1 cellular context compared by ENCODE assay signal in the genomic region with DNA sequence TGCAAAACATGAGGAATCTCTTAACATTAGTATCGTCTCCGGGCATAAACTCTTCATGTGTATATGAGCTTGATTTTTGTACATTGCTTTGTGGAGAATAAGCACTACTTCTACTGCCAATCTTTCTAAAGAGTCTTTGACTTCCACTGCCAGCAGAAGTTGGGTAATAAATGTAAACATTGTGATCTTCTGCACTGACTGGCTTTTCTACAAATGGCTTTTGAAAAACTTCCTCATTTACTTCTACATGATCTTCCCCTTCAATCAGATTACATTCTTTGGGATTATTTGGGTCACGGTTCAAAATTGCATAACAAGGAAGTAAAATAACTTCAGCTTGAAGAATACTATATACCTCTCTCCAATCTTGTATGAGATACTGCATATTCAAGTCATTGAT.
TF ChIP-seq lines count a peak whose summit lies in the region.

No MANE protein-coding gene starts in this region.

TF ChIP-seq in K562, 482 proteins besides CTCF, POLR2A, EP300 and RAD21 (continues in another document):
- TF ChIP-seq, protein P1, sequence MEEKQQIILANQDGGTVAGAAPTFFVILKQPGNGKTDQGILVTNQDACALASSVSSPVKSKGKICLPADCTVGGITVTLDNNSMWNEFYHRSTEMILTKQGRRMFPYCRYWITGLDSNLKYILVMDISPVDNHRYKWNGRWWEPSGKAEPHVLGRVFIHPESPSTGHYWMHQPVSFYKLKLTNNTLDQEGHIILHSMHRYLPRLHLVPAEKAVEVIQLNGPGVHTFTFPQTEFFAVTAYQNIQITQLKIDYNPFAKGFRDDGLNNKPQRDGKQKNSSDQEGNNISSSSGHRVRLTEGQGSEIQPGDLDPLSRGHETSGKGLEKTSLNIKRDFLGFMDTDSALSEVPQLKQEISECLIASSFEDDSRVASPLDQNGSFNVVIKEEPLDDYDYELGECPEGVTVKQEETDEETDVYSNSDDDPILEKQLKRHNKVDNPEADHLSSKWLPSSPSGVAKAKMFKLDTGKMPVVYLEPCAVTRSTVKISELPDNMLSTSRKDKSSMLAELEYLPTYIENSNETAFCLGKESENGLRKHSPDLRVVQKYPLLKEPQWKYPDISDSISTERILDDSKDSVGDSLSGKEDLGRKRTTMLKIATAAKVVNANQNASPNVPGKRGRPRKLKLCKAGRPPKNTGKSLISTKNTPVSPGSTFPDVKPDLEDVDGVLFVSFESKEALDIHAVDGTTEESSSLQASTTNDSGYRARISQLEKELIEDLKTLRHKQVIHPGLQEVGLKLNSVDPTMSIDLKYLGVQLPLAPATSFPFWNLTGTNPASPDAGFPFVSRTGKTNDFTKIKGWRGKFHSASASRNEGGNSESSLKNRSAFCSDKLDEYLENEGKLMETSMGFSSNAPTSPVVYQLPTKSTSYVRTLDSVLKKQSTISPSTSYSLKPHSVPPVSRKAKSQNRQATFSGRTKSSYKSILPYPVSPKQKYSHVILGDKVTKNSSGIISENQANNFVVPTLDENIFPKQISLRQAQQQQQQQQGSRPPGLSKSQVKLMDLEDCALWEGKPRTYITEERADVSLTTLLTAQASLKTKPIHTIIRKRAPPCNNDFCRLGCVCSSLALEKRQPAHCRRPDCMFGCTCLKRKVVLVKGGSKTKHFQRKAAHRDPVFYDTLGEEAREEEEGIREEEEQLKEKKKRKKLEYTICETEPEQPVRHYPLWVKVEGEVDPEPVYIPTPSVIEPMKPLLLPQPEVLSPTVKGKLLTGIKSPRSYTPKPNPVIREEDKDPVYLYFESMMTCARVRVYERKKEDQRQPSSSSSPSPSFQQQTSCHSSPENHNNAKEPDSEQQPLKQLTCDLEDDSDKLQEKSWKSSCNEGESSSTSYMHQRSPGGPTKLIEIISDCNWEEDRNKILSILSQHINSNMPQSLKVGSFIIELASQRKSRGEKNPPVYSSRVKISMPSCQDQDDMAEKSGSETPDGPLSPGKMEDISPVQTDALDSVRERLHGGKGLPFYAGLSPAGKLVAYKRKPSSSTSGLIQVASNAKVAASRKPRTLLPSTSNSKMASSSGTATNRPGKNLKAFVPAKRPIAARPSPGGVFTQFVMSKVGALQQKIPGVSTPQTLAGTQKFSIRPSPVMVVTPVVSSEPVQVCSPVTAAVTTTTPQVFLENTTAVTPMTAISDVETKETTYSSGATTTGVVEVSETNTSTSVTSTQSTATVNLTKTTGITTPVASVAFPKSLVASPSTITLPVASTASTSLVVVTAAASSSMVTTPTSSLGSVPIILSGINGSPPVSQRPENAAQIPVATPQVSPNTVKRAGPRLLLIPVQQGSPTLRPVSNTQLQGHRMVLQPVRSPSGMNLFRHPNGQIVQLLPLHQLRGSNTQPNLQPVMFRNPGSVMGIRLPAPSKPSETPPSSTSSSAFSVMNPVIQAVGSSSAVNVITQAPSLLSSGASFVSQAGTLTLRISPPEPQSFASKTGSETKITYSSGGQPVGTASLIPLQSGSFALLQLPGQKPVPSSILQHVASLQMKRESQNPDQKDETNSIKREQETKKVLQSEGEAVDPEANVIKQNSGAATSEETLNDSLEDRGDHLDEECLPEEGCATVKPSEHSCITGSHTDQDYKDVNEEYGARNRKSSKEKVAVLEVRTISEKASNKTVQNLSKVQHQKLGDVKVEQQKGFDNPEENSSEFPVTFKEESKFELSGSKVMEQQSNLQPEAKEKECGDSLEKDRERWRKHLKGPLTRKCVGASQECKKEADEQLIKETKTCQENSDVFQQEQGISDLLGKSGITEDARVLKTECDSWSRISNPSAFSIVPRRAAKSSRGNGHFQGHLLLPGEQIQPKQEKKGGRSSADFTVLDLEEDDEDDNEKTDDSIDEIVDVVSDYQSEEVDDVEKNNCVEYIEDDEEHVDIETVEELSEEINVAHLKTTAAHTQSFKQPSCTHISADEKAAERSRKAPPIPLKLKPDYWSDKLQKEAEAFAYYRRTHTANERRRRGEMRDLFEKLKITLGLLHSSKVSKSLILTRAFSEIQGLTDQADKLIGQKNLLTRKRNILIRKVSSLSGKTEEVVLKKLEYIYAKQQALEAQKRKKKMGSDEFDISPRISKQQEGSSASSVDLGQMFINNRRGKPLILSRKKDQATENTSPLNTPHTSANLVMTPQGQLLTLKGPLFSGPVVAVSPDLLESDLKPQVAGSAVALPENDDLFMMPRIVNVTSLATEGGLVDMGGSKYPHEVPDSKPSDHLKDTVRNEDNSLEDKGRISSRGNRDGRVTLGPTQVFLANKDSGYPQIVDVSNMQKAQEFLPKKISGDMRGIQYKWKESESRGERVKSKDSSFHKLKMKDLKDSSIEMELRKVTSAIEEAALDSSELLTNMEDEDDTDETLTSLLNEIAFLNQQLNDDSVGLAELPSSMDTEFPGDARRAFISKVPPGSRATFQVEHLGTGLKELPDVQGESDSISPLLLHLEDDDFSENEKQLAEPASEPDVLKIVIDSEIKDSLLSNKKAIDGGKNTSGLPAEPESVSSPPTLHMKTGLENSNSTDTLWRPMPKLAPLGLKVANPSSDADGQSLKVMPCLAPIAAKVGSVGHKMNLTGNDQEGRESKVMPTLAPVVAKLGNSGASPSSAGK (IDR thresholded peaks at IDR 0.05): no peak
- TF ChIP-seq, protein P2, sequence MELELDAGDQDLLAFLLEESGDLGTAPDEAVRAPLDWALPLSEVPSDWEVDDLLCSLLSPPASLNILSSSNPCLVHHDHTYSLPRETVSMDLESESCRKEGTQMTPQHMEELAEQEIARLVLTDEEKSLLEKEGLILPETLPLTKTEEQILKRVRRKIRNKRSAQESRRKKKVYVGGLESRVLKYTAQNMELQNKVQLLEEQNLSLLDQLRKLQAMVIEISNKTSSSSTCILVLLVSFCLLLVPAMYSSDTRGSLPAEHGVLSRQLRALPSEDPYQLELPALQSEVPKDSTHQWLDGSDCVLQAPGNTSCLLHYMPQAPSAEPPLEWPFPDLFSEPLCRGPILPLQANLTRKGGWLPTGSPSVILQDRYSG (tag; conservative IDR thresholded peaks at IDR 0.05; ENCODE audit: low read depth): no peak
- TF ChIP-seq CEBPB (tag; IDR thresholded peaks at IDR 0.05): peak; percentile 78
- TF ChIP-seq, protein P3, sequence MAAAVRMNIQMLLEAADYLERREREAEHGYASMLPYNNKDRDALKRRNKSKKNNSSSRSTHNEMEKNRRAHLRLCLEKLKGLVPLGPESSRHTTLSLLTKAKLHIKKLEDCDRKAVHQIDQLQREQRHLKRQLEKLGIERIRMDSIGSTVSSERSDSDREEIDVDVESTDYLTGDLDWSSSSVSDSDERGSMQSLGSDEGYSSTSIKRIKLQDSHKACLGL (CRISPR knock-in tag; IDR thresholded peaks at IDR 0.05; ENCODE audit: borderline replicate concordance, poor library complexity, severe bottlenecking): no peak
- no peak for TF ChIP-seq MBD2 (IDR thresholded peaks at IDR 0.05; ENCODE audit: borderline replicate concordance, low read depth)
- TF ChIP-seq TRIM28 (IDR thresholded peaks at IDR 0.05): no peak
- TF ChIP-seq CEBPG (CRISPR knock-in tag; IDR thresholded peaks at IDR 0.05): no peak
- TF ChIP-seq CEBPG (tag; conservative IDR thresholded peaks at IDR 0.05 in 1 of 2, IDR thresholded peaks at IDR 0.05 in 1 of 2): peak in 1 of 2 experiments; percentile 43; a peak in 2 of 4 replicates
- no peak for TF ChIP-seq L3MBTL2 (IDR thresholded peaks at IDR 0.05)
- no peak for TF ChIP-seq LEF1 (IDR thresholded peaks at IDR 0.05)
- no peak for TF ChIP-seq ZSCAN29 (IDR thresholded peaks at IDR 0.05)
- no peak for TF ChIP-seq ZNF717 (CRISPR knock-in tag; IDR thresholded peaks at IDR 0.05)
- TF ChIP-seq ARNT (IDR thresholded peaks at IDR 0.05): no peak
- no peak for TF ChIP-seq NFIX (CRISPR knock-in tag; IDR thresholded peaks at IDR 0.05; ENCODE audit: low read depth)
- TF ChIP-seq, protein P4, sequence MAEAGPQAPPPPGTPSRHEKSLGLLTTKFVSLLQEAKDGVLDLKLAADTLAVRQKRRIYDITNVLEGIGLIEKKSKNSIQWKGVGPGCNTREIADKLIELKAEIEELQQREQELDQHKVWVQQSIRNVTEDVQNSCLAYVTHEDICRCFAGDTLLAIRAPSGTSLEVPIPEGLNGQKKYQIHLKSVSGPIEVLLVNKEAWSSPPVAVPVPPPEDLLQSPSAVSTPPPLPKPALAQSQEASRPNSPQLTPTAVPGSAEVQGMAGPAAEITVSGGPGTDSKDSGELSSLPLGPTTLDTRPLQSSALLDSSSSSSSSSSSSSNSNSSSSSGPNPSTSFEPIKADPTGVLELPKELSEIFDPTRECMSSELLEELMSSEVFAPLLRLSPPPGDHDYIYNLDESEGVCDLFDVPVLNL (CRISPR knock-in tag; IDR thresholded peaks at IDR 0.05; ENCODE audit: low read depth): no peak
- no peak for TF ChIP-seq CREB1 (IDR thresholded peaks at IDR 0.05)
- TF ChIP-seq CREB1 (CRISPR knock-in tag; IDR thresholded peaks at IDR 0.05): no peak
- no peak for TF ChIP-seq ADNP (tag; IDR thresholded peaks at IDR 0.05)
- no peak for TF ChIP-seq ETS2 (tag; IDR thresholded peaks at IDR 0.05; ENCODE audit: borderline replicate concordance, poor library complexity, severe bottlenecking)
- TF ChIP-seq, protein P5, sequence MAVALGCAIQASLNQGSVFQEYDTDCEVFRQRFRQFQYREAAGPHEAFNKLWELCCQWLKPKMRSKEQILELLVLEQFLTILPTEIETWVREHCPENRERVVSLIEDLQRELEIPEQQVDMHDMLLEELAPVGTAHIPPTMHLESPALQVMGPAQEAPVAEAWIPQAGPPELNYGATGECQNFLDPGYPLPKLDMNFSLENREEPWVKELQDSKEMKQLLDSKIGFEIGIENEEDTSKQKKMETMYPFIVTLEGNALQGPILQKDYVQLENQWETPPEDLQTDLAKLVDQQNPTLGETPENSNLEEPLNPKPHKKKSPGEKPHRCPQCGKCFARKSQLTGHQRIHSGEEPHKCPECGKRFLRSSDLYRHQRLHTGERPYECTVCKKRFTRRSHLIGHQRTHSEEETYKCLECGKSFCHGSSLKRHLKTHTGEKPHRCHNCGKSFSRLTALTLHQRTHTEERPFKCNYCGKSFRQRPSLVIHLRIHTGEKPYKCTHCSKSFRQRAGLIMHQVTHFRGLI (CRISPR knock-in tag; IDR thresholded peaks at IDR 0.05): no peak
- TF ChIP-seq, protein P6, sequence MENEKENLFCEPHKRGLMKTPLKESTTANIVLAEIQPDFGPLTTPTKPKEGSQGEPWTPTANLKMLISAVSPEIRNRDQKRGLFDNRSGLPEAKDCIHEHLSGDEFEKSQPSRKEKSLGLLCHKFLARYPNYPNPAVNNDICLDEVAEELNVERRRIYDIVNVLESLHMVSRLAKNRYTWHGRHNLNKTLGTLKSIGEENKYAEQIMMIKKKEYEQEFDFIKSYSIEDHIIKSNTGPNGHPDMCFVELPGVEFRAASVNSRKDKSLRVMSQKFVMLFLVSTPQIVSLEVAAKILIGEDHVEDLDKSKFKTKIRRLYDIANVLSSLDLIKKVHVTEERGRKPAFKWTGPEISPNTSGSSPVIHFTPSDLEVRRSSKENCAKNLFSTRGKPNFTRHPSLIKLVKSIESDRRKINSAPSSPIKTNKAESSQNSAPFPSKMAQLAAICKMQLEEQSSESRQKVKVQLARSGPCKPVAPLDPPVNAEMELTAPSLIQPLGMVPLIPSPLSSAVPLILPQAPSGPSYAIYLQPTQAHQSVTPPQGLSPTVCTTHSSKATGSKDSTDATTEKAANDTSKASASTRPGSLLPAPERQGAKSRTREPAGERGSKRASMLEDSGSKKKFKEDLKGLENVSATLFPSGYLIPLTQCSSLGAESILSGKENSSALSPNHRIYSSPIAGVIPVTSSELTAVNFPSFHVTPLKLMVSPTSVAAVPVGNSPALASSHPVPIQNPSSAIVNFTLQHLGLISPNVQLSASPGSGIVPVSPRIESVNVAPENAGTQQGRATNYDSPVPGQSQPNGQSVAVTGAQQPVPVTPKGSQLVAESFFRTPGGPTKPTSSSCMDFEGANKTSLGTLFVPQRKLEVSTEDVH (IDR thresholded peaks at IDR 0.05; ENCODE audit: low read depth, partially characterized antibody): no peak
- no peak for TF ChIP-seq HNRNPL (IDR thresholded peaks at IDR 0.05; ENCODE audit: low read depth, low read length)
- no peak for TF ChIP-seq SP2 (IDR thresholded peaks at IDR 0.05; ENCODE audit: extremely low read depth, low read depth, low read length, poor library complexity, severe bottlenecking)
- no peak for TF ChIP-seq ARID1B (IDR thresholded peaks at IDR 0.05)
- TF ChIP-seq, protein P7, sequence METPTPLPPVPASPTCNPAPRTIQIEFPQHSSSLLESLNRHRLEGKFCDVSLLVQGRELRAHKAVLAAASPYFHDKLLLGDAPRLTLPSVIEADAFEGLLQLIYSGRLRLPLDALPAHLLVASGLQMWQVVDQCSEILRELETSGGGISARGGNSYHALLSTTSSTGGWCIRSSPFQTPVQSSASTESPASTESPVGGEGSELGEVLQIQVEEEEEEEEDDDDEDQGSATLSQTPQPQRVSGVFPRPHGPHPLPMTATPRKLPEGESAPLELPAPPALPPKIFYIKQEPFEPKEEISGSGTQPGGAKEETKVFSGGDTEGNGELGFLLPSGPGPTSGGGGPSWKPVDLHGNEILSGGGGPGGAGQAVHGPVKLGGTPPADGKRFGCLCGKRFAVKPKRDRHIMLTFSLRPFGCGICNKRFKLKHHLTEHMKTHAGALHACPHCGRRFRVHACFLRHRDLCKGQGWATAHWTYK (CRISPR knock-in tag; IDR thresholded peaks at IDR 0.05): no peak
- TF ChIP-seq, protein P8, sequence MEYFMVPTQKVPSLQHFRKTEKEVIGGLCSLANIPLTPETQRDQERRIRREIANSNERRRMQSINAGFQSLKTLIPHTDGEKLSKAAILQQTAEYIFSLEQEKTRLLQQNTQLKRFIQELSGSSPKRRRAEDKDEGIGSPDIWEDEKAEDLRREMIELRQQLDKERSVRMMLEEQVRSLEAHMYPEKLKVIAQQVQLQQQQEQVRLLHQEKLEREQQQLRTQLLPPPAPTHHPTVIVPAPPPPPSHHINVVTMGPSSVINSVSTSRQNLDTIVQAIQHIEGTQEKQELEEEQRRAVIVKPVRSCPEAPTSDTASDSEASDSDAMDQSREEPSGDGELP (CRISPR knock-in tag; IDR thresholded peaks at IDR 0.05; ENCODE audit: borderline replicate concordance): no peak
- TF ChIP-seq MCM2 (IDR thresholded peaks at IDR 0.05; ENCODE audit: low read depth): no peak
- no peak for TF ChIP-seq PCBP1 (IDR thresholded peaks at IDR 0.05; ENCODE audit: low read depth, low read length, poor library complexity, severe bottlenecking)
- peak; percentile 39; the same call in 1 of the 2 replicates for TF ChIP-seq SOX6 (IDR thresholded peaks at IDR 0.05)
- TF ChIP-seq PHB (CRISPR knock-in tag; IDR thresholded peaks at IDR 0.05): no peak
- no peak for TF ChIP-seq FOXP1 (CRISPR knock-in tag; IDR thresholded peaks at IDR 0.05)
- TF ChIP-seq, protein P9, sequence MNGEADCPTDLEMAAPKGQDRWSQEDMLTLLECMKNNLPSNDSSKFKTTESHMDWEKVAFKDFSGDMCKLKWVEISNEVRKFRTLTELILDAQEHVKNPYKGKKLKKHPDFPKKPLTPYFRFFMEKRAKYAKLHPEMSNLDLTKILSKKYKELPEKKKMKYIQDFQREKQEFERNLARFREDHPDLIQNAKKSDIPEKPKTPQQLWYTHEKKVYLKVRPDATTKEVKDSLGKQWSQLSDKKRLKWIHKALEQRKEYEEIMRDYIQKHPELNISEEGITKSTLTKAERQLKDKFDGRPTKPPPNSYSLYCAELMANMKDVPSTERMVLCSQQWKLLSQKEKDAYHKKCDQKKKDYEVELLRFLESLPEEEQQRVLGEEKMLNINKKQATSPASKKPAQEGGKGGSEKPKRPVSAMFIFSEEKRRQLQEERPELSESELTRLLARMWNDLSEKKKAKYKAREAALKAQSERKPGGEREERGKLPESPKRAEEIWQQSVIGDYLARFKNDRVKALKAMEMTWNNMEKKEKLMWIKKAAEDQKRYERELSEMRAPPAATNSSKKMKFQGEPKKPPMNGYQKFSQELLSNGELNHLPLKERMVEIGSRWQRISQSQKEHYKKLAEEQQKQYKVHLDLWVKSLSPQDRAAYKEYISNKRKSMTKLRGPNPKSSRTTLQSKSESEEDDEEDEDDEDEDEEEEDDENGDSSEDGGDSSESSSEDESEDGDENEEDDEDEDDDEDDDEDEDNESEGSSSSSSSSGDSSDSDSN (IDR thresholded peaks at IDR 0.05; ENCODE audit: borderline replicate concordance in 1 of 2, low read depth in 2 of 2, low read length in 2 of 2): no peak
- no peak for TF ChIP-seq NELFE (IDR thresholded peaks at IDR 0.05; ENCODE audit: insufficient read depth, insufficient read length)
- TF ChIP-seq TEAD4 (IDR thresholded peaks at IDR 0.05; ENCODE audit: low read length): peak; percentile 25; the same call in 1 of the 2 replicates
- no peak for TF ChIP-seq TEAD4 (CRISPR knock-in tag; IDR thresholded peaks at IDR 0.05; ENCODE audit: borderline replicate concordance)
